8 cellular contexts compared by ENCODE assay signal in genomic region chr17:18260332-18261145, GRCh38. TPM values are rescaled to one million over a fixed set of nuclear protein-coding genes. Genes with fewer than 3 reads are reported as not detected.
DNase-seq lines count a peak whose midpoint lies in the region; FAIRE-seq and TF ChIP-seq lines count a peak whose summit lies in the region.

MIEF2 (plus strand) TSS chr17:18260662; CDS start chr17:18262721, 2,059 bp downstream.

- H3K9me3 ChIP-seq in HAP-1 (no peaks in the 10 kb centered on the region), MM.1S (replicated peaks; ENCODE audit: insufficient read depth, low read length) (no peaks in the 10 kb centered on the region), neuronal stem cell (replicated peaks in 1 of 2; ENCODE audit: control insufficient read depth in 2 of 2, insufficient read depth in 1 of 2, low read depth in 1 of 2, low read length in 2 of 2) (no peaks in the 10 kb centered on the region), subcutaneous abdominal adipose tissue (ENCODE audit: control insufficient read depth in 5 of 5, low read length in 5 of 5) (no peaks in the 10 kb centered on the region)

- peak within 1 kb of the TSS; percentile 99 for H3K23ac ChIP-seq in neuronal stem cell (ENCODE audit: low read depth, low read length, poor library complexity)

- peak within 1 kb of the TSS; percentile 88 for H2AK5ac ChIP-seq in neuronal stem cell (ENCODE audit: low read depth, low read length)

- H3K4me1 ChIP-seq in HAP-1, result peaks cover 25% of the 10 kb centered on the region
- peaks cover 23% of the 10 kb centered on the region for H3K4me1 ChIP-seq in MM.1S (ENCODE audit: low read length)
- peaks cover 12 to 21% of the 10 kb centered on the region in 2 donors for H3K4me1 ChIP-seq in neuronal stem cell (ENCODE audit: control insufficient read depth in 2 of 2, insufficient read depth in 1 of 2, low read depth in 1 of 2, low read length in 2 of 2)
- H3K4me1 ChIP-seq in subcutaneous abdominal adipose tissue (ENCODE audit: control insufficient read depth in 5 of 5, insufficient read depth in 5 of 5, low read length in 5 of 5), result peaks cover 5 to 56% (median 52%) of the 10 kb centered on the region in 5 donors

- peaks cover 43% of the 10 kb centered on the region for H3K79me2 ChIP-seq in MM.1S (ENCODE audit: low read length)

- peak within 1 kb of the TSS; percentile 75 for H3K9ac ChIP-seq in MM.1S (ENCODE audit: low read length)
- H3K9ac ChIP-seq in neuronal stem cell (ENCODE audit: low read depth, low read length, poor library complexity), result peak within 1 kb of the TSS; percentile 92
- H3K9ac ChIP-seq in subcutaneous abdominal adipose tissue (ENCODE audit: low read length in 5 of 5), result peak within 1 kb of the TSS; percentile 77 to 90 (median 87)

- no peak within 1 kb of the TSS for H3K4ac ChIP-seq in neuronal stem cell (ENCODE audit: low read length)

- H3K4me3 ChIP-seq in HAP-1 (peak within 1 kb of the TSS; percentile 91), MM.1S (ENCODE audit: low read length) (peak within 1 kb of the TSS; percentile 91), neuronal stem cell (ENCODE audit: low read length in 2 of 2) (peak within 1 kb of the TSS; percentile 83 to 93), subcutaneous abdominal adipose tissue (ENCODE audit: low read depth in 1 of 5, low read length in 5 of 5) (peak within 1 kb of the TSS; percentile 74 to 95 (median 84))

- H2AFZ ChIP-seq in MM.1S (ENCODE audit: low read length) (peak within 1 kb of the TSS; percentile 92), neuronal stem cell (ENCODE audit: low read length) (peak within 1 kb of the TSS; percentile 98)

- peak; percentile 98 for DNase-seq in G401 (ENCODE audit: low spot score)
- DNase-seq in HAP-1 (ENCODE audit: low spot score in 2 of 2), result peak; percentile 88 to 97
- DNase-seq in MM.1S, result peak; percentile 98
- peak; percentile 95 for DNase-seq in SIG-M5 treated with dmso at 0.1 percent for 504 hours (lab: John Stamatoyannopoulos, UW; ENCODE audit: unreplicated experiment)
- DNase-seq in activated naive CD4-positive, alpha-beta T cell (lab: John Stamatoyannopoulos, UW), result peak; percentile 67 to 88 (median 79)
- DNase-seq in frontal cortex (ENCODE audit: low spot score in 2 of 2), result peak; percentile 99
- DNase-seq in neuronal stem cell (ENCODE audit: low spot score), result peak; percentile 91

- peak within 1 kb of the TSS; percentile 100 for H3K18ac ChIP-seq in neuronal stem cell (ENCODE audit: low read length)

- H3K4me2 ChIP-seq in MM.1S (ENCODE audit: low read depth, low read length) (peak within 1 kb of the TSS; percentile 77), neuronal stem cell (ENCODE audit: insufficient read depth, low read length, poor library complexity, severe bottlenecking) (peak within 1 kb of the TSS; percentile 87)

- H3F3A ChIP-seq in MM.1S (ENCODE audit: insufficient read depth, low read length), result peaks cover 29% of the 10 kb centered on the region

- peak within 1 kb of the TSS; percentile 98 for H2BK5ac ChIP-seq in neuronal stem cell (ENCODE audit: low read length)

- WGBS in neuronal stem cell (ENCODE audit: extremely low coverage in 2 of 2, insufficient read length in 2 of 2, insufficient replicate concordance in 1 of 2), 2 donors, result no CpG with 5 or more reads among the region's 72 CpGs

- peaks cover 17% of the 10 kb centered on the region for H3K79me1 ChIP-seq in neuronal stem cell (ENCODE audit: low read depth, low read length)

- no peak within 1 kb of the TSS for H4K91ac ChIP-seq in neuronal stem cell (ENCODE audit: low read depth, low read length, poor library complexity)

- H3K14ac ChIP-seq in neuronal stem cell (ENCODE audit: low read length), result peak within 1 kb of the TSS; percentile 97

- H2BK12ac ChIP-seq in neuronal stem cell (ENCODE audit: low read length), result peak within 1 kb of the TSS; percentile 90

- no peaks in the 10 kb centered on the region for H3K27me3 ChIP-seq in HAP-1 (ENCODE audit: low read depth)
- H3K27me3 ChIP-seq in MM.1S (replicated peaks; ENCODE audit: insufficient read depth, low read length), result no peaks in the 10 kb centered on the region
- peaks cover 0 to 2% (median 0%) of the 10 kb centered on the region in 3 experiments for H3K27me3 ChIP-seq in neuronal stem cell (ENCODE audit: control insufficient read depth in 3 of 3, insufficient read depth in 3 of 3, low read depth in 1 of 3, low read length in 3 of 3)
- no peaks in the 10 kb centered on the region for H3K27me3 ChIP-seq in subcutaneous abdominal adipose tissue (ENCODE audit: control insufficient read depth in 5 of 5, insufficient read depth in 4 of 5, low read length in 5 of 5)

- TF ChIP-seq CTCF in MM.1S (IDR thresholded peaks at IDR 0.05; ENCODE audit: low read length), result no peak

- peak within 1 kb of the TSS; percentile 89 for H4K8ac ChIP-seq in neuronal stem cell (ENCODE audit: low read depth, low read length)

- FAIRE-seq in frontal cortex (lab: Jason Lieb, UNC), result peak; percentile 75

- in situ Hi-C loops in G401 (cut with HindIII; ENCODE audit: low sequenced_read_pairs), result no loop called here
- in situ Hi-C loops in HAP-1 (cut with MboI; ENCODE audit: low sequenced_read_pairs), result no loop called here

- peak within 1 kb of the TSS; percentile 72 for H3K27ac ChIP-seq in MM.1S (ENCODE audit: low read length)
- H3K27ac ChIP-seq in neuronal stem cell (replicated peaks; ENCODE audit: low read length), result peak within 1 kb of the TSS; percentile 99
- peak within 1 kb of the TSS; percentile 93 for H3K27ac ChIP-seq in subcutaneous abdominal adipose tissue (ENCODE audit: low read depth, low read length)

- H3K9me2 ChIP-seq in MM.1S (replicated peaks; ENCODE audit: insufficient read depth, low read length), result no peaks in the 10 kb centered on the region

- H3K36me3 ChIP-seq in HAP-1 (replicated peaks) (peaks cover 20% of the 10 kb centered on the region), MM.1S (replicated peaks; ENCODE audit: insufficient read depth, low read length) (no peaks in the 10 kb centered on the region), neuronal stem cell (replicated peaks in 1 of 2; ENCODE audit: control insufficient read depth in 2 of 2, insufficient read depth in 2 of 2, low read length in 2 of 2) (peaks cover 27 to 41% of the 10 kb centered on the region in 2 donors), subcutaneous abdominal adipose tissue (ENCODE audit: control insufficient read depth in 5 of 5, insufficient read depth in 5 of 5, low read length in 5 of 5) (peaks cover 0 to 42% (median 38%) of the 10 kb centered on the region in 5 donors)

- peak within 1 kb of the TSS; percentile 99 for H2BK15ac ChIP-seq in neuronal stem cell (ENCODE audit: low read length)

- H2BK120ac ChIP-seq in neuronal stem cell (ENCODE audit: low read depth, low read length), result peak within 1 kb of the TSS; percentile 72

- peaks cover 15% of the 10 kb centered on the region for H4K20me1 ChIP-seq in MM.1S (ENCODE audit: insufficient read depth, low read length)

RNA-seq across cellular contexts. Expression of gene MIEF2, which starts in this region (rescaled TPM):
- 20.5 and 22.0 TPM in 2 replicates for total RNA-seq in G401 (2014; rRNA removed; shearing (Covaris generic))
- 34.2 TPM for total RNA-seq in frontal cortex
- 4.4 TPM for polyA plus RNA-seq in neuronal stem cell (2013, experiment 1 of 2)
- polyA plus RNA-seq in neuronal stem cell (2013, experiment 2 of 2), result 4.6 TPM

Comparison
In these comparisons a context has a peak if more than half of its experiments do, and no peak if none do; other contexts are left out.
1. Peak in every context shown above with its lines: DNase-seq, H3K4me3 ChIP-seq and H3K27ac ChIP-seq.